ENCODE assay signal across 19 cellular contexts in the genomic region with DNA sequence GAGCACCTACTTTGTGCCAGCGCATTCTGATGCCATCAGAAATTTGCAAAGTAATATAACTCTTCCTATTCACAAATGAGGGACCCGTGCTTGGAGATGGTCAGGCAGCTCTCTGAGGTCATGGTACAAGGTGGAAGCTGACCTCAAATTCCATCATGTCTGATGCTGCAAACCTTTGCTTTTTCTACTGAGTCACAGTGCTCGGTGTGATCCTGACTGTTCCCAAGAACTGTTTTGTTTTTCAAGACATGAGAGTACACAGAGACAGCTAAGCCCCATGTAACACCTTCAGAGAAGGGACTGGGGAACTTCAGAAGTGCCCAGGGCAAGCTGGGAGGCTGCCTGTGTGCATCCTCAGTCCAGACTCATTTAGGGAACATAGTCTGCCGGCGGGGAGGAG.
DNase-seq lines count a peak whose midpoint lies in the region; ATAC-seq, FAIRE-seq and TF ChIP-seq lines count a peak whose summit lies in the region.
"Had no signal": no experiment of that assay in that cellular context is flagged by ENCODE, and none has a peak within 500 bp of the region (broad histone marks: within the 10 kb centered on the region; RNA-seq: fewer than 3 reads in every experiment).

No MANE protein-coding gene starts in this region.

- peak overlapping the region; percentile 52 for H3K4me2 ChIP-seq in astrocyte (ENCODE audit: low read length)

- TF ChIP-seq CTCF in right atrium auricular region (IDR thresholded peaks at IDR 0.05) = no peak
- TF ChIP-seq CTCF in astrocyte (IDR thresholded peaks at IDR 0.05; ENCODE audit: insufficient read depth, low read depth, low read length) = no peak
- TF ChIP-seq CTCF in type B pancreatic cell (conservative IDR thresholded peaks at IDR 0.05) = no peak

- H3K27me3 ChIP-seq in right atrium auricular region (no peaks in the 10 kb centered on the region), astrocyte (ENCODE audit: insufficient read depth, low read length) (peaks cover 2% of the 10 kb centered on the region)

- H3K4me3 Mint-ChIP-seq in astrocyte (ENCODE audit: unreplicated experiment) (no peak overlapping the region), type B pancreatic cell (no peak overlapping the region)
- H3K4me3 Mint-ChIP-seq in stimulated activated effector memory CD8-positive, alpha-beta T cell treated with anti-CD3 and anti-CD28 coated beads, Interleukin-12 subunit alpha, Interleukin-12 subunit beta, amount 100 ng/mL, for 72 hours = no peak overlapping the region
- H3K4me3 Mint-ChIP-seq: B cell had no signal

- H3K9me3 Mint-ChIP-seq in astrocyte (ENCODE audit: unreplicated experiment) (no peaks in the 10 kb centered on the region), type B pancreatic cell (no peaks in the 10 kb centered on the region)
- H3K9me3 Mint-ChIP-seq in stimulated activated effector memory CD8-positive, alpha-beta T cell treated with anti-CD3 and anti-CD28 coated beads, Interleukin-12 subunit alpha, Interleukin-12 subunit beta, amount 100 ng/mL, for 72 hours = no peaks in the 10 kb centered on the region

- FAIRE-seq in astrocyte (lab: Jason Lieb, UNC) = no peak
- FAIRE-seq: H1 had no signal

- no peak overlapping the region for H3K4me3 ChIP-seq in right atrium auricular region
- H3K4me3 ChIP-seq in astrocyte (ENCODE audit: insufficient read depth, low read depth, low read length) = no peak overlapping the region
- H3K4me3 ChIP-seq: SJSA1 had no signal

- no peaks in the 10 kb centered on the region for H3K79me2 ChIP-seq in astrocyte (ENCODE audit: insufficient read depth, low read length)

- H3K27ac ChIP-seq in right atrium auricular region = no peak overlapping the region
- H3K27ac ChIP-seq in astrocyte (ENCODE audit: low read depth, low read length) = peak overlapping the region; percentile 61
- H3K27ac ChIP-seq: SJSA1 had no signal

- H3K27ac Mint-ChIP-seq in astrocyte (ENCODE audit: unreplicated experiment) (peak overlapping the region; percentile 92), type B pancreatic cell (no peak overlapping the region)
- no peak overlapping the region for H3K27ac Mint-ChIP-seq in stimulated activated effector memory CD8-positive, alpha-beta T cell treated with anti-CD3 and anti-CD28 coated beads, Interleukin-12 subunit alpha, Interleukin-12 subunit beta, amount 100 ng/mL, for 72 hours
- H3K27ac Mint-ChIP-seq: B cell had no signal

- H3K9ac ChIP-seq in astrocyte (ENCODE audit: low read length) = peak overlapping the region; percentile 51

- H3K9me3 ChIP-seq in right atrium auricular region (no peaks in the 10 kb centered on the region), astrocyte (ENCODE audit: insufficient read depth, low read depth, low read length) (no peaks in the 10 kb centered on the region)
- H3K9me3 ChIP-seq: SJSA1 had no signal

- intact Hi-C loops in Right ventricle myocardium superior (cut with DNase I) = no loop called here

- DNase-seq in right atrium auricular region (ENCODE audit: low spot score) (peak; percentile 16), Right ventricle myocardium superior (no peak), astrocyte (ENCODE audit: low read depth) (peak; percentile 67), kidney glomerular epithelial cell (lab: John Stamatoyannopoulos, UW) (peak; percentile 75), DMS53 (lab: John Stamatoyannopoulos, UW) (no peak), type B pancreatic cell (ENCODE audit: extremely low spot score, unreplicated experiment) (no peak)
- no peak for DNase-seq in activated CD8-positive, alpha-beta memory T cell treated with anti-CD3 and anti-CD28 coated beads, Interleukin-2, amount 50 U/mL, for 48 hours
- no peak for DNase-seq in stimulated activated effector memory CD8-positive, alpha-beta T cell treated with anti-CD3 and anti-CD28 coated beads, Interleukin-12 subunit alpha, Interleukin-12 subunit beta, amount 100 ng/mL, for 72 hours (ENCODE audit: low spot score in 2 of 2)
- DNase-seq: 8988T, COR-L47, MV-4-11, NCI-H1417, NCI-H187 treated with DMSO at 0.1 percent for 48 hours, NCI-H2227 treated with DMSO at 0.1 percent for 48 hours, NCI-H524 treated with DMSO at 0.1 percent for 48 hours, PC-3 had no signal

- H3K36me3 Mint-ChIP-seq in astrocyte (ENCODE audit: low read depth, unreplicated experiment) (no peaks in the 10 kb centered on the region), type B pancreatic cell (no peaks in the 10 kb centered on the region)
- no peaks in the 10 kb centered on the region for H3K36me3 Mint-ChIP-seq in stimulated activated effector memory CD8-positive, alpha-beta T cell treated with anti-CD3 and anti-CD28 coated beads, Interleukin-12 subunit alpha, Interleukin-12 subunit beta, amount 100 ng/mL, for 72 hours

- H2AFZ ChIP-seq in astrocyte (ENCODE audit: low read depth, low read length) = no peak overlapping the region

- no peaks in the 10 kb centered on the region for H3K4me1 ChIP-seq in right atrium auricular region
- peaks cover 17% of the 10 kb centered on the region for H3K4me1 ChIP-seq in astrocyte (ENCODE audit: insufficient read depth, low read length)
- H3K4me1 ChIP-seq: SJSA1 had no signal

- H3K27me3 Mint-ChIP-seq in astrocyte (ENCODE audit: low read depth, unreplicated experiment) (peaks cover 19% of the 10 kb centered on the region), type B pancreatic cell (peaks cover 53% of the 10 kb centered on the region)

- ATAC-seq in Right ventricle myocardium superior (ENCODE audit: poor library complexity) = no peak
- no peak for ATAC-seq in stimulated activated effector memory CD8-positive, alpha-beta T cell treated with anti-CD3 and anti-CD28 coated beads, Interleukin-12 subunit alpha, Interleukin-12 subunit beta, amount 100 ng/mL, for 72 hours
- ATAC-seq: PC-3 had no signal

- H3K4me1 Mint-ChIP-seq in astrocyte (ENCODE audit: low read depth, unreplicated experiment) (peaks cover 21% of the 10 kb centered on the region), type B pancreatic cell (ENCODE audit: unreplicated experiment) (peaks cover 4% of the 10 kb centered on the region)
- no peaks in the 10 kb centered on the region for H3K4me1 Mint-ChIP-seq in stimulated activated effector memory CD8-positive, alpha-beta T cell treated with anti-CD3 and anti-CD28 coated beads, Interleukin-12 subunit alpha, Interleukin-12 subunit beta, amount 100 ng/mL, for 72 hours
- H3K4me1 Mint-ChIP-seq: B cell had no signal

- H4K20me1 ChIP-seq in astrocyte (ENCODE audit: insufficient read depth, low read length) = no peaks in the 10 kb centered on the region

- H3K36me3 ChIP-seq in right atrium auricular region (no peaks in the 10 kb centered on the region), astrocyte (ENCODE audit: insufficient read depth, low read length) (no peaks in the 10 kb centered on the region)
- H3K36me3 ChIP-seq: SJSA1 had no signal

Comparison
In these comparisons a context has a peak if more than half of its experiments do, and no peak if none do; other contexts are left out.
1. DNase-seq: peak in right atrium auricular region (single experiment), astrocyte (single experiment) and kidney glomerular epithelial cell (single experiment); none in Right ventricle myocardium superior (single experiment), activated CD8-positive, alpha-beta memory T cell treated with anti-CD3 and anti-CD28 coated beads, Interleukin-2, amount 50 U/mL, for 48 hours (single experiment), stimulated activated effector memory CD8-positive, alpha-beta T cell treated with anti-CD3 and anti-CD28 coated beads, Interleukin-12 subunit alpha, Interleukin-12 subunit beta, amount 100 ng/mL, for 72 hours (0 of 2), DMS53 (single experiment) and type B pancreatic cell (single experiment).